In genomic region chr11:75582935-75583709, GRCh38 we compare ENCODE assay signal across 8 cellular contexts. TPM values are rescaled to one million over a fixed set of nuclear protein-coding genes. Genes with fewer than 3 reads are reported as not detected.
DNase-seq lines count a peak whose midpoint lies in the region; ATAC-seq and TF ChIP-seq lines count a peak whose summit lies in the region.

No MANE protein-coding gene starts in this region.

- ATAC-seq in GM18858 (IDR thresholded peaks at IDR 0.05; ENCODE audit: unreplicated experiment), result no peak

- 2 to 4% methylated on average over 26 to 57 of the region's 67 CpGs for WGBS in lower leg skin, 2 donors

- peak overlapping the region; percentile 39 for H3K4me3 ChIP-seq in lower leg skin (ENCODE audit: low read depth, poor library complexity, severe bottlenecking)

- intact Hi-C loops in lower leg skin (cut with DNase I; ENCODE audit: low total_unique reads), result no loop called here

- TF ChIP-seq CTCF in HFFc6 (IDR thresholded peaks at IDR 0.05) (peak; percentile 42), lower leg skin (IDR thresholded peaks at IDR 0.05) (no peak)

- H3K36me3 Mint-ChIP-seq in HFFc6 (ENCODE audit: low read depth), result no peaks in the 10 kb centered on the region

- H3K27ac Mint-ChIP-seq in HFFc6, result peak overlapping the region; percentile 93

- DNase-seq in EH (ENCODE audit: low read depth) (peak; percentile 75), HFFc6 (peak; percentile 51), NCI-H345 (lab: John Stamatoyannopoulos, UW) (peak; percentile 79), ecto neural progenitor cell (ENCODE audit: low spot score) (peak; percentile 89), lower leg skin (ENCODE audit: low spot score in 2 of 2) (peak; percentile 28 to 92)
- peak; percentile 52 for DNase-seq in activated CD4-positive, alpha-beta T cell treated with anti-CD3 and anti-CD28 coated beads, Interleukin-2, amount 50 U/mL, for 1 hour
- DNase-seq in stimulated activated CD8-positive, alpha-beta memory T cell treated with anti-CD3 and anti-CD28 coated beads, Interleukin-4, amount 100 ng/mL, for 24 hours (ENCODE audit: low read depth), result peak; percentile 42

- H3K4me3 Mint-ChIP-seq in HFFc6, result peak overlapping the region; percentile 91

- peaks cover 32% of the 10 kb centered on the region for H3K4me1 Mint-ChIP-seq in HFFc6 (ENCODE audit: low read depth)

- peaks cover 12% of the 10 kb centered on the region for H3K27me3 Mint-ChIP-seq in HFFc6 (ENCODE audit: insufficient read depth)

- H3K9me3 Mint-ChIP-seq in HFFc6, result no peaks in the 10 kb centered on the region

- TF ChIP-seq POLR2A in lower leg skin (IDR thresholded peaks at IDR 0.05), result no peak

RNA-seq across cellular contexts. Expression of gene SERPINH1, which starts 21.1 kb away (rescaled TPM):
- total RNA-seq in HFFc6 (2021; fragmentation: NEBNext Ultra II Directional; extraction: Animal tissue kit (Norgen Biotek cat#: 25700)), result 100 to 1,000 TPM; 527 to 680 (median 557) TPM
- 100 to 1,000 TPM in 2 of 4 donors, 10 to 100 TPM in 2; 73.3 to 116 (median 94.3) TPM for total RNA-seq in lower leg skin

RNA-seq across cellular contexts. Expression of gene GDPD5, which starts 57.4 kb away (rescaled TPM):
- 1 to 10 TPM; 2.5 to 5.7 (median 4.2) TPM for total RNA-seq in HFFc6 (2021; fragmentation: NEBNext Ultra II Directional; extraction: Animal tissue kit (Norgen Biotek cat#: 25700))
- 1 to 10 TPM; 3.9 to 8.5 (median 5.2) TPM for total RNA-seq in lower leg skin

Comparison
In these comparisons a context has a peak if more than half of its experiments do, and no peak if none do; other contexts are left out.
1. RNA of gene SERPINH1, which starts 21.1 kb away (total RNA-seq): 527 to 680 TPM in HFFc6; 73.3 to 116 TPM in lower leg skin; every median in the first group is over 4 times any median in the second.
2. Peak in every context shown above with its lines, with median percentiles within 50 percentile points of each other: DNase-seq.